ENCODE assay signal across 8 cellular contexts in genomic region chr2:111495636-111496035, GRCh38.
DNase-seq lines count a peak whose midpoint lies in the region; ATAC-seq, FAIRE-seq and TF ChIP-seq lines count a peak whose summit lies in the region.
"Not testable (repeated sequence)": the region's sequence is repeated elsewhere in the genome, so short reads cannot be mapped to it uniquely, and the experiment has no call there.

No MANE protein-coding gene starts in this region.

- CTCF ChIA-PET in BJ (lab: Yijun Ruan, JAX), result not testable (repeated sequence)

- not testable (repeated sequence) for TF ChIP-seq POLR2A in body of pancreas (IDR thresholded peaks at IDR 0.05); suprapubic skin (IDR thresholded peaks at IDR 0.05)

- 68 to 72% methylated on average over 2 of the region's 2 CpGs for WGBS in body of pancreas, 2 donors
- 38% methylated on average over 2 of the region's 2 CpGs for WGBS in suprapubic skin

- H3K79me2 ChIP-seq in fibroblast of lung (ENCODE audit: control insufficient read depth, insufficient read depth, low read length) (peaks cover 19% of the 10 kb centered on the region), osteoblast (ENCODE audit: insufficient read depth, low read length) (peaks cover 17% of the 10 kb centered on the region)

- intact Hi-C loops in body of pancreas (cut with DNase I); kidney (cut with DNase I): not testable (repeated sequence)

- POLR2A ChIA-PET in BJ (lab: Charles Lee), result not testable (repeated sequence)

- TF ChIP-seq EP300 in suprapubic skin (IDR thresholded peaks at IDR 0.05), result not testable (repeated sequence)

- H3K9ac ChIP-seq in HUES48 (ENCODE audit: low read depth, low read length); fibroblast of lung (ENCODE audit: insufficient read depth, low read length): not testable (repeated sequence)
- H3K9ac ChIP-seq in kidney (ENCODE audit: low read length in 2 of 2), result peak overlapping the region in 1 of 2 donors; percentile 26

- not testable (repeated sequence) for H3K4me3 ChIP-seq in BJ (ENCODE audit: low read depth, low read length); HUES48 (ENCODE audit: low read depth, low read length); RWPE2 (ENCODE audit: severe bottlenecking); body of pancreas; kidney (ENCODE audit: low read length in 2 of 2); suprapubic skin
- H3K4me3 ChIP-seq in fibroblast of lung (replicated peaks in 1 of 4; ENCODE audit: control extremely low read depth in 1 of 4, insufficient read depth in 1 of 4, low read depth in 3 of 4, low read length in 4 of 4) (peak overlapping the region in 1 of 4 experiments; percentile 4), osteoblast (ENCODE audit: insufficient read depth, low read length) (peak overlapping the region; percentile 10)

- H3K36me3 ChIP-seq in BJ (ENCODE audit: control insufficient read depth, insufficient read depth, low read length); HUES48 (ENCODE audit: control insufficient read depth, insufficient read depth, low read length); RWPE2 (ENCODE audit: low read depth); body of pancreas (replicated peaks in 1 of 2; ENCODE audit: insufficient read depth in 1 of 2, low read depth in 2 of 2); fibroblast of lung (ENCODE audit: control insufficient read depth, insufficient read depth, low read length); kidney (ENCODE audit: control insufficient read depth in 1 of 2, insufficient read depth in 2 of 2, low read length in 2 of 2); osteoblast (ENCODE audit: insufficient read depth, low read length); suprapubic skin: not testable (repeated sequence)

- not testable (repeated sequence) for TF ChIP-seq CTCF in BJ (IDR thresholded peaks at IDR 0.05; ENCODE audit: insufficient read depth, low read depth, low read length); RWPE2 (IDR thresholded peaks at IDR 0.05; ENCODE audit: poor library complexity, severe bottlenecking); body of pancreas (IDR thresholded peaks at IDR 0.05); fibroblast of lung (conservative IDR thresholded peaks at IDR 0.05 in 1 of 2, IDR thresholded peaks at IDR 0.05 in 1 of 2; ENCODE audit: low read depth in 1 of 2, low read length in 2 of 2); kidney (IDR thresholded peaks at IDR 0.05; ENCODE audit: borderline replicate concordance, extremely low read depth, insufficient read depth); osteoblast (IDR thresholded peaks at IDR 0.05; ENCODE audit: extremely low read depth, low read depth, low read length); suprapubic skin (IDR thresholded peaks at IDR 0.05)

- H3K9me3 ChIP-seq in HUES48 (ENCODE audit: control insufficient read depth, insufficient read depth, low read length); RWPE2 (ENCODE audit: severe bottlenecking); body of pancreas; fibroblast of lung (ENCODE audit: control insufficient read depth, insufficient read depth, low read depth, low read length); kidney (ENCODE audit: control insufficient read depth in 1 of 2, low read length in 2 of 2); osteoblast (ENCODE audit: low read depth, low read length); suprapubic skin: not testable (repeated sequence)

- not testable (repeated sequence) for H3K4me2 ChIP-seq in fibroblast of lung (ENCODE audit: extremely low read depth, insufficient read depth, low read length)
- peak overlapping the region; percentile 48 for H3K4me2 ChIP-seq in osteoblast (ENCODE audit: insufficient read depth, low read length)

- FAIRE-seq in kidney (lab: Jason Lieb, UNC), result not testable (repeated sequence)

- DNase-seq in BJ (ENCODE audit: low read depth), result peak; percentile 27
- not testable (repeated sequence) for DNase-seq in RWPE2 (ENCODE audit: low spot score); body of pancreas; osteoblast (ENCODE audit: insufficient read length, low spot score, missing footprints); suprapubic skin (ENCODE audit: low spot score in 2 of 2)
- peak; percentile 42 to 80 for DNase-seq in fibroblast of lung (ENCODE audit: low read depth in 2 of 2)
- peak; percentile 68 for DNase-seq in kidney

- H4K20me1 ChIP-seq in fibroblast of lung (ENCODE audit: control insufficient read depth, extremely low read depth, insufficient read depth, low read length); osteoblast (ENCODE audit: insufficient read depth, low read length): not testable (repeated sequence)

- not testable (repeated sequence) for ATAC-seq in RWPE2 (ENCODE audit: low read depth); body of pancreas

- not testable (repeated sequence) for H3K27me3 ChIP-seq in BJ (ENCODE audit: control insufficient read depth, insufficient read depth, low read length); HUES48 (ENCODE audit: control insufficient read depth, insufficient read depth, low read length); RWPE2 (ENCODE audit: insufficient read depth, poor library complexity, severe bottlenecking); body of pancreas; fibroblast of lung (ENCODE audit: control insufficient read depth, insufficient read depth, low read length); osteoblast (ENCODE audit: insufficient read depth, low read length); suprapubic skin

- H2AFZ ChIP-seq in fibroblast of lung (ENCODE audit: low read length); osteoblast (ENCODE audit: low read length): not testable (repeated sequence)

- not testable (repeated sequence) for H3K4me1 ChIP-seq in HUES48 (ENCODE audit: control insufficient read depth, insufficient read depth, low read length); body of pancreas; kidney (ENCODE audit: control insufficient read depth in 1 of 2, insufficient read depth in 1 of 2, low read depth in 1 of 2, low read length in 2 of 2); suprapubic skin
- H3K4me1 ChIP-seq in RWPE2 (ENCODE audit: insufficient read depth, poor library complexity, severe bottlenecking), result peaks cover 15% of the 10 kb centered on the region
- H3K4me1 ChIP-seq in fibroblast of lung (ENCODE audit: control insufficient read depth, extremely low read depth, insufficient read depth, low read length), result peaks cover 11% of the 10 kb centered on the region
- H3K4me1 ChIP-seq in osteoblast (ENCODE audit: insufficient read depth, low read length), result peaks cover 26% of the 10 kb centered on the region

- peak overlapping the region; percentile 77 for H3K27ac ChIP-seq in HUES48 (ENCODE audit: low read depth, low read length)
- peak overlapping the region; percentile 89 for H3K27ac ChIP-seq in RWPE2 (ENCODE audit: poor library complexity, severe bottlenecking)
- peak overlapping the region in 3 of 4 donors; percentile 44 to 76 (median 72) for H3K27ac ChIP-seq in body of pancreas
- H3K27ac ChIP-seq in fibroblast of lung (ENCODE audit: insufficient read depth, low read length), result peak overlapping the region; percentile 80
- H3K27ac ChIP-seq in kidney (ENCODE audit: low read depth in 2 of 2, low read length in 2 of 2), result peak overlapping the region; percentile 2 to 32
- H3K27ac ChIP-seq in osteoblast (ENCODE audit: low read depth, low read length), result peak overlapping the region; percentile 91
- peak overlapping the region; percentile 51 for H3K27ac ChIP-seq in suprapubic skin

Comparison
In these comparisons a context has a peak if more than half of its experiments do, and no peak if none do; other contexts are left out.
1. H3K27ac ChIP-seq: peak in every context shown above with its lines; median percentile 91 in osteoblast; 89 in RWPE2; 80 in fibroblast of lung; 77 in HUES48; 72 in body of pancreas; 51 in suprapubic skin; 17 in kidney.